In the genomic region with DNA sequence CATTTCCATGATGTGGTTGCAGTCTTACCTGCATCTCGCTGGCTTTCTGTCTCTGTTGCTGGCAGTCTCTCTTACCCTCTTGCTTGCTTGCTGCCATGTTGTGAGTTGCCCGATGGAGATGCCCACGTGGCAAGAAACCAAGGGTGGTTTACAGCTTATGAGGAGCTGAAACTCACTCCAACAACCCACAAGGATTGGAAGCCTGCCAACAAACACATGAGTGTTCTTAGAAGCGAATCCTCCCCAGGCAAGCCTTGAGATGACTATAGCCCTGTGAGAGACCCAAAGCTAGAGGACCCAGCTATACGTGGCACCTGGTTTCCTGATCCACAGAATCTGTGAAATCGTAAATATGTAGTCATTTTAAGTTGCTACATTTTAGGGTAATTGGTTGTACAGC, we compare ENCODE assay signal across 20 cellular contexts.
DNase-seq lines count a peak whose midpoint lies in the region; ATAC-seq and TF ChIP-seq lines count a peak whose summit lies in the region.
"Had no signal": no experiment of that assay in that cellular context is flagged by ENCODE, and none has a peak within 500 bp of the region (broad histone marks: within the 10 kb centered on the region; RNA-seq: fewer than 3 reads in every experiment).

No MANE protein-coding gene starts in this region.

- no peak overlapping the region for H2BK5ac ChIP-seq in mesenchymal stem cell (ENCODE audit: low read depth, low read length, poor library complexity, severe bottlenecking)

- H3F3A ChIP-seq in GM23248 (ENCODE audit: insufficient read depth): no peaks in the 10 kb centered on the region

- H4K20me1 ChIP-seq in GM23248 (ENCODE audit: insufficient read depth): no peaks in the 10 kb centered on the region

- no peaks in the 10 kb centered on the region for H3K36me3 Mint-ChIP-seq in stimulated activated naive B cell treated with anti-CD40 and anti-IgM and Interleukin-4, amounts not matched to agents 10 μg/mL and 1 μg/mL and 100 μg/mL, for 72 hours
- H3K36me3 Mint-ChIP-seq: activated naive CD4-positive, alpha-beta T cell treated with anti-CD3 and anti-CD28 coated beads, Interleukin-2, amount 10 ng/mL, durations not matched to agents 7 days and 5 days had no signal

- no peaks in the 10 kb centered on the region for H3K36me3 ChIP-seq in GM23248 (ENCODE audit: low read depth)
- no peaks in the 10 kb centered on the region for H3K36me3 ChIP-seq in mesenchymal stem cell (ENCODE audit: control insufficient read depth in 1 of 2, insufficient read depth in 2 of 2, low read depth in 1 of 2, low read length in 2 of 2)
- H3K36me3 ChIP-seq: cardiac muscle cell, Peyer's patch had no signal

- H3K79me1 ChIP-seq in mesenchymal stem cell (replicated peaks; ENCODE audit: low read length, poor library complexity, severe bottlenecking): no peaks in the 10 kb centered on the region

- H3K18ac ChIP-seq in mesenchymal stem cell (ENCODE audit: low read depth in 1 of 2, low read length in 2 of 2): no peak overlapping the region

- H3K9me3 Mint-ChIP-seq in stimulated activated naive B cell treated with anti-CD40 and anti-IgM and Interleukin-4, amounts not matched to agents 10 μg/mL and 1 μg/mL and 100 μg/mL, for 72 hours: peaks cover 0 to 5% of the 10 kb centered on the region in 2 donors

- H3K4ac ChIP-seq in mesenchymal stem cell (ENCODE audit: low read depth in 1 of 2, low read length in 2 of 2): no peak overlapping the region

- H3K23ac ChIP-seq in mesenchymal stem cell (ENCODE audit: low read length in 2 of 2): no peak overlapping the region

- no peak overlapping the region for H2BK120ac ChIP-seq in mesenchymal stem cell (ENCODE audit: low read depth, low read length)

- no peaks in the 10 kb centered on the region for H3K9me3 ChIP-seq in GM23248 (ENCODE audit: low read depth)
- H3K9me3 ChIP-seq in mesenchymal stem cell (ENCODE audit: control insufficient read depth, low read length): no peaks in the 10 kb centered on the region
- H3K9me3 ChIP-seq in right cardiac atrium (ENCODE audit: control insufficient read depth, low read length): no peaks in the 10 kb centered on the region
- H3K9me3 ChIP-seq: Peyer's patch had no signal

- peak overlapping the region in 1 of 2 experiments; percentile 29 for H2BK12ac ChIP-seq in mesenchymal stem cell (ENCODE audit: low read length in 2 of 2)

- H3K27me3 ChIP-seq in GM23248 (replicated peaks; ENCODE audit: insufficient read depth) (no peaks in the 10 kb centered on the region), mesenchymal stem cell (ENCODE audit: control insufficient read depth in 1 of 2, insufficient read depth in 1 of 2, low read length in 2 of 2) (peaks cover 0 to 3% of the 10 kb centered on the region in 2 experiments), right cardiac atrium (ENCODE audit: control insufficient read depth, insufficient read depth) (no peaks in the 10 kb centered on the region)
- H3K27me3 ChIP-seq: cardiac muscle cell, Peyer's patch had no signal

- H3K4me1 ChIP-seq in GM23248 (ENCODE audit: insufficient read depth): no peaks in the 10 kb centered on the region
- peaks cover 3% of the 10 kb centered on the region for H3K4me1 ChIP-seq in mesenchymal stem cell (ENCODE audit: control insufficient read depth, insufficient read depth, low read depth, low read length)
- H3K4me1 ChIP-seq in right cardiac atrium (ENCODE audit: control insufficient read depth, insufficient read depth, low read length): peaks cover 2% of the 10 kb centered on the region
- H3K4me1 ChIP-seq: Peyer's patch had no signal

- no peak overlapping the region for H3K14ac ChIP-seq in mesenchymal stem cell (ENCODE audit: low read length in 2 of 2)

- no peaks in the 10 kb centered on the region for H3K27me3 Mint-ChIP-seq in stimulated activated naive B cell treated with anti-CD40 and anti-IgM and Interleukin-4, amounts not matched to agents 10 μg/mL and 1 μg/mL and 100 μg/mL, for 72 hours
- H3K27me3 Mint-ChIP-seq: activated naive CD4-positive, alpha-beta T cell treated with anti-CD3 and anti-CD28 coated beads, Interleukin-2, amount 10 ng/mL, durations not matched to agents 7 days and 5 days had no signal

- no peak for ATAC-seq in stimulated activated naive B cell treated with anti-CD40 and anti-IgM and Interleukin-4, amounts not matched to agents 10 μg/mL and 1 μg/mL and 100 μg/mL, for 72 hours (replicated peaks)
- no peak for ATAC-seq in right cardiac atrium

- no peak overlapping the region for H4K91ac ChIP-seq in mesenchymal stem cell (ENCODE audit: low read length)

- H3K27ac ChIP-seq in GM23248 (no peak overlapping the region), mesenchymal stem cell (ENCODE audit: low read length, poor library complexity, severe bottlenecking) (no peak overlapping the region), right cardiac atrium (ENCODE audit: low read length) (no peak overlapping the region)
- H3K27ac ChIP-seq: cardiac muscle cell, Peyer's patch had no signal

- no peak for TF ChIP-seq CTCF in choroid plexus epithelial cell (conservative IDR thresholded peaks at IDR 0.05; ENCODE audit: low read depth, low read length)

- H3K79me2 ChIP-seq in GM23248 (ENCODE audit: insufficient read depth): no peaks in the 10 kb centered on the region

- no peaks in the 10 kb centered on the region for H3K9me2 ChIP-seq in GM23248 (ENCODE audit: insufficient read depth)

- H2AK5ac ChIP-seq in mesenchymal stem cell (ENCODE audit: low read length, severe bottlenecking): no peak overlapping the region

- no peak overlapping the region for H3K4me3 Mint-ChIP-seq in stimulated activated naive B cell treated with anti-CD40 and anti-IgM and Interleukin-4, amounts not matched to agents 10 μg/mL and 1 μg/mL and 100 μg/mL, for 72 hours
- H3K4me3 Mint-ChIP-seq: activated naive CD4-positive, alpha-beta T cell treated with anti-CD3 and anti-CD28 coated beads, Interleukin-2, amount 10 ng/mL, durations not matched to agents 7 days and 5 days had no signal

- DNase-seq in GM23248 (peak; percentile 23), NCI-H226 (peak; percentile 15), choroid plexus epithelial cell (ENCODE audit: low read depth) (peak; percentile 61), mesenchymal stem cell (peak; percentile 29), hypothalamus (lab: John Stamatoyannopoulos, UW) (no peak), T-helper 1 cell (no peak), right cardiac atrium (no peak)
- DNase-seq in stimulated activated naive B cell treated with anti-CD40 and anti-IgM and Interleukin-4, amounts not matched to agents 10 μg/mL and 1 μg/mL and 100 μg/mL, for 72 hours: no peak
- DNase-seq: activated CD4-positive, alpha-beta T cell treated with anti-CD3 and anti-CD28 coated beads, Interleukin-2, amount 50 U/mL, for 4 hours; activated naive CD4-positive, alpha-beta T cell treated with anti-CD3 and anti-CD28 coated beads, Interleukin-2, amount 10 ng/mL, durations not matched to agents 7 days and 5 days; AML-193; Calu3; effector CD8-positive, alpha-beta T cell; GF-D8; NCI-H2081 treated with DMSO at 0.1 percent for 48 hours; NCI-H69; Peyer's patch; small intestine; stimulated activated CD4-positive, alpha-beta T cell treated with anti-CD3 and anti-CD28 coated beads, Interleukin-4, amount 100 ng/mL, for 4 hours had no signal

- H3K9ac ChIP-seq in GM23248 (no peak overlapping the region), mesenchymal stem cell (ENCODE audit: low read length) (no peak overlapping the region)

- no peak overlapping the region for H3K4me3 ChIP-seq in GM23248
- H3K4me3 ChIP-seq in choroid plexus epithelial cell (ENCODE audit: low read depth, low read length): no peak overlapping the region
- no peak overlapping the region for H3K4me3 ChIP-seq in mesenchymal stem cell (ENCODE audit: insufficient read depth in 1 of 2, low read depth in 1 of 2, low read length in 2 of 2)
- H3K4me3 ChIP-seq in right cardiac atrium (ENCODE audit: low read length): no peak overlapping the region
- H3K4me3 ChIP-seq: cardiac muscle cell, Peyer's patch had no signal

- H4K8ac ChIP-seq in mesenchymal stem cell (ENCODE audit: low read length): no peak overlapping the region

- H3K4me1 Mint-ChIP-seq in stimulated activated naive B cell treated with anti-CD40 and anti-IgM and Interleukin-4, amounts not matched to agents 10 μg/mL and 1 μg/mL and 100 μg/mL, for 72 hours: no peaks in the 10 kb centered on the region
- H3K4me1 Mint-ChIP-seq: activated naive CD4-positive, alpha-beta T cell treated with anti-CD3 and anti-CD28 coated beads, Interleukin-2, amount 10 ng/mL, durations not matched to agents 7 days and 5 days had no signal

- in situ Hi-C loops in GM23248 (cut with MboI): no loop called here

- no peak overlapping the region for H2AFZ ChIP-seq in GM23248
- H2AFZ ChIP-seq in mesenchymal stem cell (ENCODE audit: low read depth, low read length): no peak overlapping the region

- no peak overlapping the region for H3K27ac Mint-ChIP-seq in stimulated activated naive B cell treated with anti-CD40 and anti-IgM and Interleukin-4, amounts not matched to agents 10 μg/mL and 1 μg/mL and 100 μg/mL, for 72 hours
- H3K27ac Mint-ChIP-seq: activated naive CD4-positive, alpha-beta T cell treated with anti-CD3 and anti-CD28 coated beads, Interleukin-2, amount 10 ng/mL, durations not matched to agents 7 days and 5 days had no signal

- WGBS in GM23248 (ENCODE audit: low coverage in 1 of 2, low lambda C conversion rate in 2 of 2, missing lambda C conversion rate in 2 of 2), 2 experiments: 46 to 53% methylated on average over 6 of the region's 6 CpGs
- 75% methylated on average over 4 of the region's 6 CpGs for WGBS in mesenchymal stem cell
- WGBS in right cardiac atrium: 75% methylated on average over 6 of the region's 6 CpGs

- intact Hi-C loops in right cardiac atrium (cut with DNase I): loop anchor here in 1 of 4 donors (10.0 kb wide), 1 partner anchor 644 kb away; no protein-coding TSS in a partner anchor

- H2BK15ac ChIP-seq in mesenchymal stem cell (ENCODE audit: low read depth, poor library complexity, severe bottlenecking): no peak overlapping the region

- H3K4me2 ChIP-seq in GM23248 (ENCODE audit: unreplicated experiment): no peak overlapping the region
- no peak overlapping the region for H3K4me2 ChIP-seq in mesenchymal stem cell (ENCODE audit: low read length, poor library complexity, severe bottlenecking)

Comparison
In these comparisons a context has a peak if more than half of its experiments do, and no peak if none do; other contexts are left out.
1. DNase-seq: peak in GM23248 (single experiment), NCI-H226 (single experiment), choroid plexus epithelial cell (single experiment) and mesenchymal stem cell (single experiment); none in hypothalamus (0 of 51), stimulated activated naive B cell treated with anti-CD40 and anti-IgM and Interleukin-4, amounts not matched to agents 10 μg/mL and 1 μg/mL and 100 μg/mL, for 72 hours (single experiment), T-helper 1 cell (0 of 5) and right cardiac atrium (0 of 3).